In the genomic region with DNA sequence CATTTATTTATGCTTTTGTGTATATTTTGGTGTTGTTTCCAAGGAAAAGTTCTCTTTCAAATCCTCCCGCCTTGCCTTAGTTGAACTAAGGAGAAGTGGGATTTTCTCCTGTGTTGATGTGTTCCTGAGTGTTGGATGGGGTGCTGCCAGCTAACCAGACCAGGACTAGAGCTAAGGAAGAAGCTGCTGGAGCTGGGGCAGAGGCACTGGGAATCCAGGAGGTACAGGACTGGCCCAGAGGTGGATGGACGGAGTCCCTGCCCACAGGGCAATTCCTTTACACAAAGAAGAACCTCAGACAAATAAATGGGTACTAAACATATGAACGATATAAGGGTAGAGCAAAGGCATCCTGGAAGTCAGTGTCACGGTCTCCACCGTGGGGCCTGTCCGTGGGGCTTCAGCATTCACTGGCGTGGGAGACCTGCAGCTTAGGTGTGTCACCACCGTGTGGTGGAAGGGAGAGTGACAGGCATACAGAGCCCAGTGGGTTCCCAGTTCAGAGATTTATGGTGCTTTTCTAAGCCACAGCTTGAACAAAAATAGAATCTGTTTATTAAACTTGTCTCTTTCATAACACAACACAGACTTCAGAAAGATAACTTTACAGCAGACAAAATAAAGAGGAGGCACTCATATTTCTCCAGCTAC, we compare ENCODE assay signal across 1 cellular context.
TF ChIP-seq lines count a peak whose summit lies in the region.

No MANE protein-coding gene starts in this region.

TF ChIP-seq in HEK293, 187 proteins besides CTCF, POLR2A, EP300 and RAD21 (continued from another document):
- TF ChIP-seq ZNF549 (tag by site-specific recombination; IDR thresholded peaks at IDR 0.05) = no peak
- no peak for TF ChIP-seq ZNF76 (tag by site-specific recombination; IDR thresholded peaks at IDR 0.05; ENCODE audit: borderline replicate concordance, low read depth)
- TF ChIP-seq ZNF335 (tag by site-specific recombination; conservative IDR thresholded peaks at IDR 0.05) = 0 out of 2 replicates have a peak, but pooled peaks have one; percentile 15
- TF ChIP-seq SALL2 (tag by site-specific recombination; IDR thresholded peaks at IDR 0.05; ENCODE audit: borderline replicate concordance) = no peak
- no peak for TF ChIP-seq ZNF658 (tag by site-specific recombination; IDR thresholded peaks at IDR 0.05)
- TF ChIP-seq BCL11B (tag by site-specific recombination; IDR thresholded peaks at IDR 0.05; ENCODE audit: low read depth) = no peak
- no peak for TF ChIP-seq ZNF830 (tag by site-specific recombination; IDR thresholded peaks at IDR 0.05; ENCODE audit: low read depth)
- TF ChIP-seq ZNF362 (tag by site-specific recombination; IDR thresholded peaks at IDR 0.05) = no peak
- no peak for TF ChIP-seq ZNF169 (tag by site-specific recombination; IDR thresholded peaks at IDR 0.05)
- TF ChIP-seq, protein P1, sequence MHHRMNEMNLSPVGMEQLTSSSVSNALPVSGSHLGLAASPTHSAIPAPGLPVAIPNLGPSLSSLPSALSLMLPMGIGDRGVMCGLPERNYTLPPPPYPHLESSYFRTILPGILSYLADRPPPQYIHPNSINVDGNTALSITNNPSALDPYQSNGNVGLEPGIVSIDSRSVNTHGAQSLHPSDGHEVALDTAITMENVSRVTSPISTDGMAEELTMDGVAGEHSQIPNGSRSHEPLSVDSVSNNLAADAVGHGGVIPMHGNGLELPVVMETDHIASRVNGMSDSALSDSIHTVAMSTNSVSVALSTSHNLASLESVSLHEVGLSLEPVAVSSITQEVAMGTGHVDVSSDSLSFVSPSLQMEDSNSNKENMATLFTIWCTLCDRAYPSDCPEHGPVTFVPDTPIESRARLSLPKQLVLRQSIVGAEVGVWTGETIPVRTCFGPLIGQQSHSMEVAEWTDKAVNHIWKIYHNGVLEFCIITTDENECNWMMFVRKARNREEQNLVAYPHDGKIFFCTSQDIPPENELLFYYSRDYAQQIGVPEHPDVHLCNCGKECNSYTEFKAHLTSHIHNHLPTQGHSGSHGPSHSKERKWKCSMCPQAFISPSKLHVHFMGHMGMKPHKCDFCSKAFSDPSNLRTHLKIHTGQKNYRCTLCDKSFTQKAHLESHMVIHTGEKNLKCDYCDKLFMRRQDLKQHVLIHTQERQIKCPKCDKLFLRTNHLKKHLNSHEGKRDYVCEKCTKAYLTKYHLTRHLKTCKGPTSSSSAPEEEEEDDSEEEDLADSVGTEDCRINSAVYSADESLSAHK (tag by site-specific recombination; IDR thresholded peaks at IDR 0.05) = no peak
- no peak for TF ChIP-seq ZNF629 (tag by site-specific recombination; IDR thresholded peaks at IDR 0.05)
- no peak for TF ChIP-seq ZNF530 (tag by site-specific recombination; IDR thresholded peaks at IDR 0.05; ENCODE audit: low read depth)
TF ChIP-seq in HEK293: peak in this region for 4.
